Comparison of ENCODE assay signal across 36 cellular contexts in the genomic region with DNA sequence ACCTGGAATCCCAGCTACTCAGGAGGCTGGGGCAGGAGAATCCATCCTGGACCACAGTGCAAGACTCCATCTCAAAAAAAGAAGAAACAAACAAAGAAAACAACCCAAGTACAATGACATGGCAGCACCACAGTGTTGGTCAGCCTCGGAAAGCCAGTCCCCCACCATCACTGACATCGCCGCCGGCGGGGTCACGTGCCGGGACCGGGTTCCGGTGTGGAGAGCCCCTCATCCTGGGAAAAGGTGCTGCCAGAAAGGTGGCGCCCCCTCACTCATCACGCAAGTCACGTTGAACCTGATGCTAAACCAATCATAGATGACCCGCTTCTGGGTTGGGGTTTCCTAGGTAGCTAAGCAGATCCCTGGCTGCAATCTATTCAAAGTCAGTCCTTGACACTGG.
"Had no signal": no experiment of that assay in that cellular context is flagged by ENCODE, and none has a peak within 500 bp of the region (broad histone marks: within the 10 kb centered on the region; RNA-seq: fewer than 3 reads in every experiment).

No MANE protein-coding gene starts in this region.

- H3K27me3 Mint-ChIP-seq: activated B cell treated with CpG ODN at 0.5 μM for 24 hours; activated CD4-positive, alpha-beta memory T cell treated with anti-CD3 and anti-CD28 coated beads for 36 hours; activated CD4-positive, alpha-beta T cell treated with anti-CD3 and anti-CD28 coated beads, Interleukin-2, amount 10 ng/mL, durations not matched to agents 24 days and 14 days; activated CD8-positive, alpha-beta T cell treated with anti-CD3 and anti-CD28 coated beads for 36 hours; activated naive CD4-positive, alpha-beta T cell treated with anti-CD3 and anti-CD28 coated beads, Interleukin-2, amount 10 ng/mL, durations not matched to agents 7 days and 5 days; activated naive CD4-positive, alpha-beta T cell treated with anti-CD3 and anti-CD28 coated beads, Interleukin-2, amount 50 U/mL, for 24 hours; activated naive CD8-positive, alpha-beta T cell; activated naive CD8-positive, alpha-beta T cell treated with anti-CD3 and anti-CD28 coated beads, Interleukin-2, amount 10 ng/mL, durations not matched to agents 7 days and 5 days; activated naive CD8-positive, alpha-beta T cell treated with anti-CD3 and anti-CD28 coated beads, Interleukin-2, amount 50 U/mL, for 24 hours; activated T-helper 17 cell treated with anti-CD3 and anti-CD28 coated beads, Interleukin-2, amount 50 U/mL, for 72 hours; brain; central memory CD8-positive, alpha-beta T cell had no signal

- H3K4me1 ChIP-seq: ascending aorta had no signal

- FAIRE-seq: bronchial epithelial cell, TTC549 had no signal

- H3K9me3 ChIP-seq: ascending aorta had no signal

- H3K4me3 ChIP-seq: ascending aorta, cardiac muscle cell had no signal

- H3K27me3 ChIP-seq: ascending aorta, cardiac muscle cell had no signal

- H3K27ac ChIP-seq: ascending aorta, cardiac muscle cell, VCaP had no signal

- H3K27ac Mint-ChIP-seq: activated B cell treated with CpG ODN at 0.5 μM for 24 hours; activated CD4-positive, alpha-beta memory T cell treated with anti-CD3 and anti-CD28 coated beads for 36 hours; activated CD4-positive, alpha-beta T cell treated with anti-CD3 and anti-CD28 coated beads, Interleukin-2, amount 10 ng/mL, durations not matched to agents 24 days and 14 days; activated CD8-positive, alpha-beta T cell treated with anti-CD3 and anti-CD28 coated beads for 36 hours; activated naive CD4-positive, alpha-beta T cell treated with anti-CD3 and anti-CD28 coated beads, Interleukin-2, amount 10 ng/mL, durations not matched to agents 7 days and 5 days; activated naive CD4-positive, alpha-beta T cell treated with anti-CD3 and anti-CD28 coated beads, Interleukin-2, amount 50 U/mL, for 24 hours; activated naive CD8-positive, alpha-beta T cell; activated naive CD8-positive, alpha-beta T cell treated with anti-CD3 and anti-CD28 coated beads, Interleukin-2, amount 10 ng/mL, durations not matched to agents 7 days and 5 days; activated naive CD8-positive, alpha-beta T cell treated with anti-CD3 and anti-CD28 coated beads, Interleukin-2, amount 50 U/mL, for 24 hours; activated T-cell treated with anti-CD3 and anti-CD28 coated beads, Interleukin-2, amount 50 U/mL, for 72 hours; activated T-helper 1 cell treated with anti-CD3 and anti-CD28 coated beads, Interleukin-12 subunit alpha, Interleukin-12 subunit beta, Interleukin-2, Interleukin-4 antibody, amounts not matched to agents 30 ng/mL and 10 ng/mL and 1 ng/mL, durations not matched to agents 14 hours and 24 hours and 36 hours; activated T-helper 17 cell treated with anti-CD3 and anti-CD28 coated beads, Interleukin-2, amount 50 U/mL, for 72 hours; T-helper 2 cell treated with Interferon-gamma antibody and Interleukin-4, amounts not matched to agents 5 μg/mL and 100 μg/mL, for 36 hours had no signal

- ATAC-seq: activated CD8-positive, alpha-beta T cell treated with anti-CD3 and anti-CD28 coated beads for 36 hours; activated naive CD8-positive, alpha-beta T cell treated with anti-CD3 and anti-CD28 coated beads, Interleukin-2, amount 50 U/mL, for 24 hours; activated T-cell treated with anti-CD3 and anti-CD28 coated beads, Interleukin-2, amount 50 U/mL, for 4 hours; activated T-cell treated with anti-CD3 and anti-CD28 coated beads, Interleukin-2, amount 50 U/mL, for 72 hours; activated T-helper 17 cell treated with anti-CD3 and anti-CD28 coated beads, Interleukin-2, amount 50 U/mL, for 72 hours had no signal

- H3K4me3 Mint-ChIP-seq: activated B cell treated with CpG ODN at 0.5 μM for 24 hours; activated CD4-positive, alpha-beta memory T cell treated with anti-CD3 and anti-CD28 coated beads for 36 hours; activated CD4-positive, alpha-beta T cell treated with anti-CD3 and anti-CD28 coated beads, Interleukin-2, amount 10 ng/mL, durations not matched to agents 24 days and 14 days; activated CD8-positive, alpha-beta T cell treated with anti-CD3 and anti-CD28 coated beads for 36 hours; activated naive CD4-positive, alpha-beta T cell treated with anti-CD3 and anti-CD28 coated beads, Interleukin-2, amount 10 ng/mL, durations not matched to agents 7 days and 5 days; activated naive CD4-positive, alpha-beta T cell treated with anti-CD3 and anti-CD28 coated beads, Interleukin-2, amount 50 U/mL, for 24 hours; activated naive CD8-positive, alpha-beta T cell; activated naive CD8-positive, alpha-beta T cell treated with anti-CD3 and anti-CD28 coated beads, Interleukin-2, amount 10 ng/mL, durations not matched to agents 7 days and 5 days; activated naive CD8-positive, alpha-beta T cell treated with anti-CD3 and anti-CD28 coated beads, Interleukin-2, amount 50 U/mL, for 24 hours; activated T-cell treated with anti-CD3 and anti-CD28 coated beads, Interleukin-2, amount 50 U/mL, for 4 hours; activated T-cell treated with anti-CD3 and anti-CD28 coated beads, Interleukin-2, amount 50 U/mL, for 72 hours; activated T-helper 1 cell treated with anti-CD3 and anti-CD28 coated beads, Interleukin-12 subunit alpha, Interleukin-12 subunit beta, Interleukin-2, Interleukin-4 antibody, amounts not matched to agents 30 ng/mL and 10 ng/mL and 1 ng/mL, durations not matched to agents 14 hours and 24 hours and 36 hours; activated T-helper 17 cell treated with anti-CD3 and anti-CD28 coated beads, Interleukin-2, amount 50 U/mL, for 72 hours; brain; central memory CD8-positive, alpha-beta T cell; T-helper 2 cell treated with Interferon-gamma antibody and Interleukin-4, amounts not matched to agents 5 μg/mL and 100 μg/mL, for 36 hours had no signal

- H3K4me1 Mint-ChIP-seq: activated naive CD4-positive, alpha-beta T cell treated with anti-CD3 and anti-CD28 coated beads, Interleukin-2, amount 10 ng/mL, durations not matched to agents 7 days and 5 days; activated T-helper 17 cell treated with anti-CD3 and anti-CD28 coated beads, Interleukin-2, amount 50 U/mL, for 72 hours; brain had no signal

- DNase-seq: activated B cell treated with CpG ODN at 0.5 μM for 24 hours; activated CD4-positive, alpha-beta memory T cell treated with anti-CD3 and anti-CD28 coated beads for 36 hours; activated CD4-positive, alpha-beta T cell treated with anti-CD3 and anti-CD28 coated beads for 4 hours; activated CD4-positive, alpha-beta T cell treated with anti-CD3 and anti-CD28 coated beads, Interleukin-2, amount 10 ng/mL, durations not matched to agents 24 days and 14 days; activated CD4-positive, alpha-beta T cell treated with anti-CD3 and anti-CD28 coated beads, Interleukin-2, amount 50 U/mL, for 1 hour; activated CD4-positive, alpha-beta T cell treated with anti-CD3 and anti-CD28 coated beads, Interleukin-2, amount 50 U/mL, for 4 hours; activated CD4-positive, CD25-positive, alpha-beta regulatory T cell treated with anti-CD3 and anti-CD28 coated beads, Interleukin-2, amount 50 U/mL, for 72 hours; activated CD8-positive, alpha-beta memory T cell treated with anti-CD3 and anti-CD28 coated beads, Interleukin-2, amount 50 U/mL, for 4 hours; activated CD8-positive, alpha-beta T cell treated with anti-CD3 and anti-CD28 coated beads for 36 hours; activated effector memory CD4-positive, alpha-beta T cell treated with anti-CD3 and anti-CD28 coated beads, Interleukin-2, amount 50 U/mL, for 16 hours; activated naive CD4-positive, alpha-beta T cell treated with anti-CD3 and anti-CD28 coated beads, Interleukin-2, amount 10 ng/mL, durations not matched to agents 7 days and 5 days; activated naive CD4-positive, alpha-beta T cell treated with Interleukin-2 at 50 U/mL for 16 hours; activated naive CD8-positive, alpha-beta T cell treated with anti-CD3 and anti-CD28 coated beads, Interleukin-2, amount 10 ng/mL, durations not matched to agents 7 days and 5 days; activated naive CD8-positive, alpha-beta T cell treated with anti-CD3 and anti-CD28 coated beads, Interleukin-2, amount 50 U/mL, for 24 hours; activated T-cell treated with anti-CD3 and anti-CD28 coated beads for 4 hours; activated T-cell treated with anti-CD3 and anti-CD28 coated beads, Interleukin-2, amount 50 U/mL, for 1 hour; activated T-cell treated with anti-CD3 and anti-CD28 coated beads, Interleukin-2, amount 50 U/mL, for 4 hours; activated T-cell treated with anti-CD3 and anti-CD28 coated beads, Interleukin-2, amount 50 U/mL, for 72 hours; amygdala; anterior cingulate cortex; caudate nucleus; cerebellar nuclear complex; T-helper 2 cell; T-helper 9 cell had no signal

- H3K9me3 Mint-ChIP-seq: activated B cell treated with CpG ODN at 0.5 μM for 24 hours; activated CD4-positive, alpha-beta memory T cell treated with anti-CD3 and anti-CD28 coated beads for 36 hours; activated CD4-positive, alpha-beta T cell treated with anti-CD3 and anti-CD28 coated beads, Interleukin-2, amount 10 ng/mL, durations not matched to agents 24 days and 14 days; activated CD8-positive, alpha-beta T cell treated with anti-CD3 and anti-CD28 coated beads for 36 hours; activated naive CD4-positive, alpha-beta T cell treated with anti-CD3 and anti-CD28 coated beads, Interleukin-2, amount 10 ng/mL, durations not matched to agents 7 days and 5 days; activated naive CD4-positive, alpha-beta T cell treated with anti-CD3 and anti-CD28 coated beads, Interleukin-2, amount 50 U/mL, for 24 hours; activated naive CD8-positive, alpha-beta T cell treated with anti-CD3 and anti-CD28 coated beads, Interleukin-2, amount 10 ng/mL, durations not matched to agents 7 days and 5 days; activated naive CD8-positive, alpha-beta T cell treated with anti-CD3 and anti-CD28 coated beads, Interleukin-2, amount 50 U/mL, for 24 hours; activated T-cell treated with anti-CD3 and anti-CD28 coated beads, Interleukin-2, amount 50 U/mL, for 4 hours; activated T-cell treated with anti-CD3 and anti-CD28 coated beads, Interleukin-2, amount 50 U/mL, for 72 hours; activated T-helper 1 cell treated with anti-CD3 and anti-CD28 coated beads, Interleukin-12 subunit alpha, Interleukin-12 subunit beta, Interleukin-2, Interleukin-4 antibody, amounts not matched to agents 30 ng/mL and 10 ng/mL and 1 ng/mL, durations not matched to agents 14 hours and 24 hours and 36 hours; activated T-helper 17 cell treated with anti-CD3 and anti-CD28 coated beads, Interleukin-2, amount 50 U/mL, for 72 hours; brain; central memory CD8-positive, alpha-beta T cell; T-helper 2 cell treated with Interferon-gamma antibody and Interleukin-4, amounts not matched to agents 5 μg/mL and 100 μg/mL, for 36 hours had no signal
